8 cellular contexts compared by ENCODE assay signal in the genomic region with DNA sequence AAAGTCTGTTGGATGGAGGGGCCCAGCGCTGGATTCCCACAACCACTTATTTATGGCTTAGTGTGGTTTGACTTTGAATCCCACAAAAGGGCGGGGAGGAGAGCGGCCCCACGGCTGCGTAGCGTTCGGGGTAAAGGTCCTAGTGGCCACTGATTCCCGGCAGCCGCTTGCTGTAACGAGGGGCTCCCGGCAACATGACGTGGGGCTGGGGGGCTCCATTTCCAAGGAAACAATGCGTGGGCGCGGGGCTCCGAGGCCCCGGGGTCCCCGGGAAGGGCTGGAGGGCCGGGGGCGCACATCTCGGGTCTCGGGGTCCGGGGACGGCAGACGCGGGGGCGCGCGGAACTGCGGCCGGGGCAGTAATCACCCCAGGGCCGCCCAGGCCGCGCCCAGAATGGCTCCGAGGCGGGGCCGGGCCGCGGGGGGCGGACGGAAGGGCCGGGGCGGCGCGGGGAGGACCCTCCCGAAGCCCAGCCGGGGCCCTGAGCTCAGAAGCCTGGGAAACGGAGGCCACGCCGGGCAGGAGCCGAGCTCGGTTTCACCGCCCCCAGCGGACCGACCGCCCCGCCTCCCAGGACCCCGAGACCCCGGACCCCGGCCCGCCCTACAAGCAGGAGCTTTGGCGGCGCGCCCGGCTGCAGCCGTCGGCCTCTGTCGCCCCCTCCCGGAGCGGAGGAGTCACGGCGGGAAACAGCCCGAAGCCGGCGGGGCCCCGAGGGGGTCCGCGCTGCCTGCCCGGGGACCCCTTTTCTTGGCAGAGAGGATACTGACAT. TPM values are rescaled to one million over a fixed set of nuclear protein-coding genes. Genes with fewer than 3 reads are reported as not detected.
DNase-seq lines count a peak whose midpoint lies in the region; ATAC-seq and TF ChIP-seq lines count a peak whose summit lies in the region.

No MANE protein-coding gene starts in this region.

- no peaks in the 10 kb centered on the region for H3K36me3 Mint-ChIP-seq in activated naive CD8-positive, alpha-beta T cell

- H4K20me1 ChIP-seq in SK-N-SH (ENCODE audit: insufficient read depth), result no peaks in the 10 kb centered on the region

- H3F3A ChIP-seq in SK-N-SH (replicated peaks; ENCODE audit: insufficient read depth), result peaks cover 10% of the 10 kb centered on the region

- TF ChIP-seq POLR2A in tibial nerve (IDR thresholded peaks at IDR 0.05), result peak; percentile 10 to 50

- CTCF ChIA-PET in SK-N-SH (lab: Yijun Ruan, JAX), result interaction anchor here (0.7 to 5.6 kb wide), 45 partner anchors 10 to 587 kb away, joined by 3 to 49 read pairs (median 5); partner anchors contain the start of genes COL6A3 and COPS8

- peak overlapping the region; percentile 89 for H3K4me2 ChIP-seq in SK-N-SH
- H3K4me2 ChIP-seq in parathyroid adenoma (ENCODE audit: low read length), result peak overlapping the region; percentile 84

- H3K9me3 Mint-ChIP-seq in activated naive CD8-positive, alpha-beta T cell (ENCODE audit: low read depth), result no peaks in the 10 kb centered on the region

- peaks cover 8% of the 10 kb centered on the region for H3K27me3 Mint-ChIP-seq in activated naive CD8-positive, alpha-beta T cell

- H3K4me3 Mint-ChIP-seq in activated naive CD8-positive, alpha-beta T cell, result peak overlapping the region; percentile 87

- H3K4me1 Mint-ChIP-seq in activated naive CD8-positive, alpha-beta T cell (ENCODE audit: low read depth), result peaks cover 12% of the 10 kb centered on the region

- H2AFZ ChIP-seq in SK-N-SH (ENCODE audit: low read depth) (no peak overlapping the region), parathyroid adenoma (peak overlapping the region; percentile 99)

- TF ChIP-seq RAD21 in SK-N-SH (IDR thresholded peaks at IDR 0.05; ENCODE audit: low read length), result peak; percentile 68

- POLR2A ChIA-PET in SK-N-SH (lab: Yijun Ruan, JAX), result interaction anchor here (0.6 to 1.3 kb wide), 5 partner anchors 9 to 96 kb away, joined by 3 to 5 read pairs (median 4); no protein-coding TSS in a partner anchor

- ATAC-seq in GM21423 (IDR thresholded peaks at IDR 0.05; ENCODE audit: unreplicated experiment) (peak; percentile 83), Right ventricle myocardium superior (ENCODE audit: poor library complexity) (peak; percentile 93)

- H3K27ac ChIP-seq in SK-N-SH (ENCODE audit: low read depth in 2 of 2, low read length in 1 of 2), result peak overlapping the region; percentile 91 to 97
- H3K27ac ChIP-seq in parathyroid adenoma, result peak overlapping the region; percentile 57
- peak overlapping the region; percentile 92 to 99 (median 98) for H3K27ac ChIP-seq in tibial nerve

- H3K4me3 ChIP-seq in SK-N-SH (ENCODE audit: low read depth in 2 of 2, low read length in 1 of 2) (peak overlapping the region; percentile 67 to 68), parathyroid adenoma (ENCODE audit: low read depth, low read length) (peak overlapping the region; percentile 73), tibial nerve (peak overlapping the region; percentile 67 to 88 (median 74))

- no peaks in the 10 kb centered on the region for H3K79me2 ChIP-seq in SK-N-SH (ENCODE audit: insufficient read depth)
- no peaks in the 10 kb centered on the region for H3K79me2 ChIP-seq in parathyroid adenoma

- H3K9me2 ChIP-seq in SK-N-SH, result no peaks in the 10 kb centered on the region

- H3K27ac Mint-ChIP-seq in activated naive CD8-positive, alpha-beta T cell, result peak overlapping the region; percentile 87

- H3K4me1 ChIP-seq in SK-N-SH (ENCODE audit: control insufficient read depth in 1 of 2, insufficient read depth in 2 of 2, low read depth in 1 of 2, low read length in 1 of 2) (peaks cover 8 to 18% of the 10 kb centered on the region in 2 experiments; a peak in 3 of 4 replicates), parathyroid adenoma (peaks cover 8% of the 10 kb centered on the region), tibial nerve (peaks cover 0 to 36% (median 12%) of the 10 kb centered on the region in 4 donors)

- TF ChIP-seq EP300 in SK-N-SH (IDR thresholded peaks at IDR 0.05; ENCODE audit: borderline replicate concordance in 1 of 2, low read depth in 1 of 2, low read length in 1 of 2) (peak in 1 of 2 experiments; percentile 41; a peak in 1 of 4 replicates), tibial nerve (IDR thresholded peaks at IDR 0.05) (peak in 1 of 2 donors; percentile 57)

- H3K27me3 ChIP-seq in SK-N-SH (ENCODE audit: insufficient read depth), result no peaks in the 10 kb centered on the region
- no peaks in the 10 kb centered on the region for H3K27me3 ChIP-seq in parathyroid adenoma (ENCODE audit: control insufficient read depth, insufficient read depth, low read length)
- no peaks in the 10 kb centered on the region for H3K27me3 ChIP-seq in tibial nerve

- peak overlapping the region; percentile 98 for H3K9ac ChIP-seq in SK-N-SH
- peak overlapping the region; percentile 92 for H3K9ac ChIP-seq in parathyroid adenoma

- DNase-seq in DMS79 treated with DMSO at 0.1 percent for 48 hours (lab: John Stamatoyannopoulos, UW), result peak; percentile 50
- peak; percentile 84 for DNase-seq in HuH-7.5 (ENCODE audit: low spot score)
- peak; percentile 99 for DNase-seq in SK-N-SH
- peak; percentile 91 for DNase-seq in Right ventricle myocardium superior
- peak; percentile 75 for DNase-seq in tibial nerve (ENCODE audit: low spot score in 2 of 2)

- TF ChIP-seq CTCF in SK-N-SH (IDR thresholded peaks at IDR 0.05) (peak; percentile 85), parathyroid adenoma (IDR thresholded peaks at IDR 0.05) (peak; percentile 91), tibial nerve (IDR thresholded peaks at IDR 0.05) (peak; percentile 94 to 97 (median 97))

- whole genome bisulfite sequencing in SK-N-SH (ENCODE audit: low lambda C conversion rate), result 5% methylated on average over 14 of the region's 79 CpGs
- WGBS in tibial nerve, 2 donors, result 0 to 1% methylated on average over 11 to 26 of the region's 79 CpGs

- H3K36me3 ChIP-seq in SK-N-SH (replicated peaks in 1 of 2; ENCODE audit: control insufficient read depth in 1 of 2, insufficient read depth in 2 of 2, low read length in 1 of 2) (no peaks in the 10 kb centered on the region), parathyroid adenoma (ENCODE audit: control insufficient read depth, insufficient read depth, low read length) (no peaks in the 10 kb centered on the region), tibial nerve (no peaks in the 10 kb centered on the region)

- H3K9me3 ChIP-seq in SK-N-SH, result no peaks in the 10 kb centered on the region
- no peaks in the 10 kb centered on the region for H3K9me3 ChIP-seq in parathyroid adenoma (ENCODE audit: control insufficient read depth, low read length)
- no peaks in the 10 kb centered on the region for H3K9me3 ChIP-seq in tibial nerve

- intact Hi-C loops in Right ventricle myocardium superior (cut with DNase I), result loop anchor here (5.0 kb wide), 1 partner anchor 53 kb away; no protein-coding TSS in a partner anchor

TF ChIP-seq in SK-N-SH, 30 proteins besides CTCF, POLR2A, EP300 and RAD21 (continues in another document):
- peak; percentile 82 for TF ChIP-seq NFIC (IDR thresholded peaks at IDR 0.05; ENCODE audit: borderline replicate concordance)
- TF ChIP-seq NRF1 (IDR thresholded peaks at IDR 0.05; ENCODE audit: low read depth, low read length), result no peak
- TF ChIP-seq POLR2AphosphoS5 (IDR thresholded peaks at IDR 0.05; ENCODE audit: low read depth, low read length), result peak; percentile 64
- no peak for TF ChIP-seq RCOR1 (IDR thresholded peaks at IDR 0.05; ENCODE audit: low read length)
- TF ChIP-seq SMC3 (IDR thresholded peaks at IDR 0.05; ENCODE audit: low read depth, low read length), result peak; percentile 65
- TF ChIP-seq EZH2phosphoT487 (IDR thresholded peaks at IDR 0.05; ENCODE audit: borderline replicate concordance, low read depth), result no peak
- TF ChIP-seq RXRA (IDR thresholded peaks at IDR 0.05; ENCODE audit: borderline replicate concordance, low read depth), result no peak
- no peak for TF ChIP-seq MEF2A (IDR thresholded peaks at IDR 0.05; ENCODE audit: borderline replicate concordance, low read depth)
- no peak for TF ChIP-seq TEAD4 (IDR thresholded peaks at IDR 0.05; ENCODE audit: borderline replicate concordance, insufficient read depth)
- no peak for TF ChIP-seq FOXM1 (IDR thresholded peaks at IDR 0.05; ENCODE audit: low read depth)
- TF ChIP-seq, protein P1, sequence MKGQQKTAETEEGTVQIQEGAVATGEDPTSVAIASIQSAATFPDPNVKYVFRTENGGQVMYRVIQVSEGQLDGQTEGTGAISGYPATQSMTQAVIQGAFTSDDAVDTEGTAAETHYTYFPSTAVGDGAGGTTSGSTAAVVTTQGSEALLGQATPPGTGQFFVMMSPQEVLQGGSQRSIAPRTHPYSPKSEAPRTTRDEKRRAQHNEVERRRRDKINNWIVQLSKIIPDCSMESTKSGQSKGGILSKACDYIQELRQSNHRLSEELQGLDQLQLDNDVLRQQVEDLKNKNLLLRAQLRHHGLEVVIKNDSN (IDR thresholded peaks at IDR 0.05; ENCODE audit: borderline replicate concordance, low read depth), result no peak
- TF ChIP-seq PBX3 (IDR thresholded peaks at IDR 0.05), result no peak
- TF ChIP-seq GABPA (IDR thresholded peaks at IDR 0.05; ENCODE audit: low read depth), result no peak
- TF ChIP-seq GATA2 (CRISPR knock-in tag; IDR thresholded peaks at IDR 0.05), result no peak
- TF ChIP-seq JUND (IDR thresholded peaks at IDR 0.05), result no peak
- TF ChIP-seq RFX5 (IDR thresholded peaks at IDR 0.05; ENCODE audit: low read length), result no peak
- TF ChIP-seq YY1 (IDR thresholded peaks at IDR 0.05; ENCODE audit: low read depth), result no peak; the same call in none of the 2 replicates

RNA-seq across cellular contexts. Expression of gene MLPH, which starts 11.9 kb away (rescaled TPM):
- polyA plus RNA-seq in SK-N-SH (2012; rRNA removed), result 84.8 and 93.6 TPM in 2 replicates
- polyA plus RNA-seq in SK-N-SH (2012; cell fraction: cytosol; rRNA removed), result 37.4 and 44.7 TPM in 2 replicates
- 348 and 369 TPM in 2 replicates for polyA plus RNA-seq in SK-N-SH (2012; cell fraction: nucleus; rRNA removed)
- total RNA-seq in Right ventricle myocardium superior, result 80.9 TPM
- total RNA-seq in tibial nerve, result 100 to 1,000 TPM in 1 of 4 donors, 10 to 100 TPM in 3; 41.4 to 108 (median 62.1) TPM

Comparison
In these comparisons a context has a peak if more than half of its experiments do, and no peak if none do; other contexts are left out.
1. Peak in every context shown above with its lines: DNase-seq, ATAC-seq, H3K4me3 ChIP-seq and H3K27ac ChIP-seq.